Comparison of ENCODE assay signal across 17 cellular contexts in the genomic region with DNA sequence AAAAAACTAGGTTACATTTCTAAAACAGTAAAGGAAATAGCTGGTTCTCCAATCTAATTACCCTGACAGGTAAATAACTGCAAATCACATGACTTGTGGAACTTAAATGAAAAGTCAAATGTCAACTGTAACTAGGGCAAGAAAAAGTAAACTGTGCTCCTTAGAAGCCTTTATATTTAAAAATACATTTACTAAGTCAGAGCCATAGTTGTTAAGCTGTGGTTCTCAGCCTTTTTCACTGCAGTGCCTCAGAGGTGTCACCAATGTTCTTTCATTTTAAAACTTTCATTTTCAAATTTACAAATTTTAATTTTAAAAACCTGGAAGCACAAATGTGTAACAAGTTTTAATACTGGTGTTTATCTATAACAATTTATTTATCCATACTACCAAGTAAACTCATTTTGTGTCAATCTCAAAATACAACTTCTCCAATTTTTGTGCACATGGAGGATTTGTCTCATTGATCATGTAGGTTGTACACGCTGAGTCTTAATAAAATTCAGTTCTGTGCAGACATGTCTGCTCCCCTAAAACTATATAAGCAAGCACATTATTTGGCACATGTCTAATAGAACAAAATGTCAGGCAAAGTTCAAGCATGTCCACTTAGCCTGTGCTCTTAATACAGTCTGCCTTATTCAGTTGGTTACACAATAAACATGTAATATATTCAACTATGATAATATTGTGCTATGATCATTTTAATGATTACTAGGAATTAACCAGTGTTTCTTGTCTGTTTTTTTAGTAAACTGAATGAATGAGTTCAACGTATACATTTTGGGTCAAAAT.
A peak's percentile ranks its signal among the peaks of the same experiment; 100 is the strongest.
DNase-seq lines count a peak whose midpoint lies in the region; ATAC-seq and TF ChIP-seq lines count a peak whose summit lies in the region.
"Had no signal": no experiment of that assay in that cellular context is flagged by ENCODE, and none has a peak within 500 bp of the region (broad histone marks: within the 10 kb centered on the region; RNA-seq: fewer than 3 reads in every experiment).

No MANE protein-coding gene starts in this region.

- H3K4me3 Mint-ChIP-seq in activated naive CD8-positive, alpha-beta T cell: no peak overlapping the region
- no peak overlapping the region for H3K4me3 Mint-ChIP-seq in activated naive CD8-positive, alpha-beta T cell treated with anti-CD3 and anti-CD28 coated beads, Interleukin-2, amount 50 U/mL, for 24 hours
- H3K4me3 Mint-ChIP-seq: CD14-positive monocyte had no signal

- H3K4me2 ChIP-seq in MM.1S (ENCODE audit: low read depth, low read length): no peak overlapping the region

- TF ChIP-seq POLR2A in spleen (IDR thresholded peaks at IDR 0.05): no peak

- peaks cover 65% of the 10 kb centered on the region for H3K79me2 ChIP-seq in MM.1S (ENCODE audit: low read length)

- peaks cover 48% of the 10 kb centered on the region for H3K4me1 Mint-ChIP-seq in activated naive CD8-positive, alpha-beta T cell (ENCODE audit: low read depth)
- H3K4me1 Mint-ChIP-seq in activated naive CD8-positive, alpha-beta T cell treated with anti-CD3 and anti-CD28 coated beads, Interleukin-2, amount 50 U/mL, for 24 hours: peaks cover 32% of the 10 kb centered on the region

- no peak for DNase-seq in activated naive CD8-positive, alpha-beta T cell treated with anti-CD3 and anti-CD28 coated beads, Interleukin-2, amount 50 U/mL, for 24 hours
- peak; percentile 10 for DNase-seq in GM20000 (ENCODE audit: low spot score)
- no peak for DNase-seq in adipocyte (ENCODE audit: low read depth)
- no peak for DNase-seq in left lobe of liver (ENCODE audit: low spot score)
- DNase-seq in MM.1S: no peak
- no peak for DNase-seq in spleen
- DNase-seq in midbrain (lab: John Stamatoyannopoulos, UW): no peak
- DNase-seq: COR-L47, MV-4-11, NCI-H1417 treated with DMSO at 0.1 percent for 48 hours, NCI-H2029, NCI-H2171, NCI-H446 had no signal

- H3K4me3 ChIP-seq in adipocyte (ENCODE audit: low read length) (peak overlapping the region; percentile 9), MM.1S (ENCODE audit: low read length) (no peak overlapping the region), spleen (no peak overlapping the region)
- H3K4me3 ChIP-seq: SJSA1 had no signal

- H3K27me3 Mint-ChIP-seq in activated naive CD8-positive, alpha-beta T cell: no peaks in the 10 kb centered on the region
- no peaks in the 10 kb centered on the region for H3K27me3 Mint-ChIP-seq in activated naive CD8-positive, alpha-beta T cell treated with anti-CD3 and anti-CD28 coated beads, Interleukin-2, amount 50 U/mL, for 24 hours

- H3K9me3 Mint-ChIP-seq in activated naive CD8-positive, alpha-beta T cell (ENCODE audit: low read depth): no peaks in the 10 kb centered on the region
- no peaks in the 10 kb centered on the region for H3K9me3 Mint-ChIP-seq in activated naive CD8-positive, alpha-beta T cell treated with anti-CD3 and anti-CD28 coated beads, Interleukin-2, amount 50 U/mL, for 24 hours
- H3K9me3 Mint-ChIP-seq: CD14-positive monocyte had no signal

- peak overlapping the region; percentile 50 for H3K27ac Mint-ChIP-seq in activated naive CD8-positive, alpha-beta T cell
- no peak overlapping the region for H3K27ac Mint-ChIP-seq in activated naive CD8-positive, alpha-beta T cell treated with anti-CD3 and anti-CD28 coated beads, Interleukin-2, amount 50 U/mL, for 24 hours

- H3K9me2 ChIP-seq in MM.1S (replicated peaks; ENCODE audit: insufficient read depth, low read length): no peaks in the 10 kb centered on the region

- H2AFZ ChIP-seq in MM.1S (ENCODE audit: low read length): no peak overlapping the region

- H3F3A ChIP-seq in MM.1S (ENCODE audit: insufficient read depth, low read length): no peaks in the 10 kb centered on the region; the same call in 1 of the 2 replicates

- H3K27ac ChIP-seq in MM.1S (ENCODE audit: low read length): no peak overlapping the region
- no peak overlapping the region for H3K27ac ChIP-seq in spleen
- H3K27ac ChIP-seq: RWPE1, SJSA1 had no signal

- H3K9me3 ChIP-seq in adipocyte (ENCODE audit: control insufficient read depth, low read length) (no peaks in the 10 kb centered on the region), MM.1S (replicated peaks; ENCODE audit: insufficient read depth, low read length) (no peaks in the 10 kb centered on the region), spleen (no peaks in the 10 kb centered on the region)
- H3K9me3 ChIP-seq: SJSA1 had no signal

- TF ChIP-seq CTCF in GM20000 (IDR thresholded peaks at IDR 0.05; ENCODE audit: extremely low read depth, missing control alignments) (no peak), MM.1S (IDR thresholded peaks at IDR 0.05; ENCODE audit: low read length) (no peak), spleen (IDR thresholded peaks at IDR 0.05 in 8 of 11, conservative IDR thresholded peaks at IDR 0.05 in 3 of 11) (no peak)

- WGBS in spleen, 5 donors: 86 to 95% (median 92%) methylated on average over 2 of the region's 2 CpGs

- H3K4me1 ChIP-seq in adipocyte (ENCODE audit: control insufficient read depth, insufficient read depth, low read length): peaks cover 32% of the 10 kb centered on the region
- peaks cover 5% of the 10 kb centered on the region for H3K4me1 ChIP-seq in MM.1S (ENCODE audit: low read length)
- H3K4me1 ChIP-seq in spleen: peaks cover 0 to 56% (median 24%) of the 10 kb centered on the region in 6 donors

- intact Hi-C loops in spleen (cut with DNase I; ENCODE audit: low total_unique reads): no loop called here

- H4K20me1 ChIP-seq in MM.1S (ENCODE audit: insufficient read depth, low read length): peaks cover 12% of the 10 kb centered on the region; the same call in 1 of the 2 replicates

- no peak for ATAC-seq in activated naive CD8-positive, alpha-beta T cell treated with anti-CD3 and anti-CD28 coated beads, Interleukin-2, amount 50 U/mL, for 24 hours
- ATAC-seq in left lobe of liver: peak; percentile 43

- H3K36me3 Mint-ChIP-seq in activated naive CD8-positive, alpha-beta T cell: no peaks in the 10 kb centered on the region
- H3K36me3 Mint-ChIP-seq in activated naive CD8-positive, alpha-beta T cell treated with anti-CD3 and anti-CD28 coated beads, Interleukin-2, amount 50 U/mL, for 24 hours (ENCODE audit: low read depth): peaks cover 2% of the 10 kb centered on the region

- H3K36me3 ChIP-seq in adipocyte (ENCODE audit: control insufficient read depth, insufficient read depth, low read length, severe bottlenecking): peaks cover 6% of the 10 kb centered on the region
- H3K36me3 ChIP-seq in MM.1S (replicated peaks; ENCODE audit: insufficient read depth, low read length): no peaks in the 10 kb centered on the region
- no peaks in the 10 kb centered on the region for H3K36me3 ChIP-seq in spleen
- H3K36me3 ChIP-seq: SJSA1 had no signal

- H3K9ac ChIP-seq in adipocyte (ENCODE audit: low read length) (peak overlapping the region; percentile 51), MM.1S (ENCODE audit: low read length) (no peak overlapping the region)

- no peaks in the 10 kb centered on the region for H3K27me3 ChIP-seq in adipocyte (replicated peaks; ENCODE audit: control insufficient read depth, insufficient read depth, low read length)
- H3K27me3 ChIP-seq in MM.1S (replicated peaks; ENCODE audit: insufficient read depth, low read length): no peaks in the 10 kb centered on the region
- no peaks in the 10 kb centered on the region for H3K27me3 ChIP-seq in spleen (replicated peaks in 1 of 7)
- H3K27me3 ChIP-seq: SJSA1 had no signal
